ENCODE assay signal across 8 cellular contexts in genomic region chr10:73647211-73647874, GRCh38.
A peak's percentile ranks its signal among the peaks of the same experiment; 100 is the strongest.
DNase-seq lines count a peak whose midpoint lies in the region; ATAC-seq and TF ChIP-seq lines count a peak whose summit lies in the region.

No MANE protein-coding gene starts in this region.

- TF ChIP-seq CTCF in DOHH2 (IDR thresholded peaks at IDR 0.05; ENCODE audit: low read depth, low read length, poor library complexity, severe bottlenecking): no peak

- H3F3A ChIP-seq in DOHH2 (ENCODE audit: control insufficient read depth, insufficient read depth): no peaks in the 10 kb centered on the region

- H3K36me3 ChIP-seq in DOHH2 (ENCODE audit: control insufficient read depth, low read length): no peaks in the 10 kb centered on the region

- H3K79me2 ChIP-seq in DOHH2 (ENCODE audit: control insufficient read depth, low read length): no peaks in the 10 kb centered on the region

- peak; percentile 63 for DNase-seq in NCI-H510A treated with DMSO at 0.1 percent for 48 hours (lab: John Stamatoyannopoulos, UW)
- peak in 52 of 61 donors; percentile 5 to 81 (median 52) for DNase-seq in caudate nucleus (lab: John Stamatoyannopoulos, UW)
- DNase-seq in iris pigment epithelial cell (ENCODE audit: low read depth): peak; percentile 33
- no peak for DNase-seq in LoVo (ENCODE audit: low spot score)

- H3K9me2 ChIP-seq in DOHH2 (replicated peaks; ENCODE audit: control insufficient read depth, low read length): no peaks in the 10 kb centered on the region

- no peaks in the 10 kb centered on the region for H4K20me1 ChIP-seq in DOHH2 (ENCODE audit: control insufficient read depth, insufficient read depth, low read depth, low read length)

- H3K9me3 ChIP-seq in DOHH2 (ENCODE audit: control insufficient read depth, insufficient read depth, low read length): no peaks in the 10 kb centered on the region

- H3K27me3 ChIP-seq in DOHH2 (ENCODE audit: control insufficient read depth, low read length): no peaks in the 10 kb centered on the region

- H3K4me3 ChIP-seq in DOHH2 (ENCODE audit: low read length) (peak overlapping the region; percentile 71), skin epidermis (peak overlapping the region; percentile 50 to 75 (median 62))

- H3K27ac ChIP-seq in DOHH2 (ENCODE audit: low read depth, low read length) (no peak overlapping the region), caudate nucleus (ENCODE audit: low read depth, low read length) (peak overlapping the region; percentile 30), skin epidermis (peak overlapping the region in 20 of 21 experiments; percentile 18 to 86 (median 69))

- H3K4me2 ChIP-seq in DOHH2 (ENCODE audit: low read length): peak overlapping the region; percentile 70

- ATAC-seq in GM19395 (IDR thresholded peaks at IDR 0.05; ENCODE audit: unreplicated experiment) (no peak), GM21390 (IDR thresholded peaks at IDR 0.05; ENCODE audit: unreplicated experiment) (no peak)

- peaks cover 32% of the 10 kb centered on the region for H3K4me1 ChIP-seq in DOHH2 (ENCODE audit: control insufficient read depth, low read length)
